Comparison of ENCODE assay signal across 11 cellular contexts in the genomic region with DNA sequence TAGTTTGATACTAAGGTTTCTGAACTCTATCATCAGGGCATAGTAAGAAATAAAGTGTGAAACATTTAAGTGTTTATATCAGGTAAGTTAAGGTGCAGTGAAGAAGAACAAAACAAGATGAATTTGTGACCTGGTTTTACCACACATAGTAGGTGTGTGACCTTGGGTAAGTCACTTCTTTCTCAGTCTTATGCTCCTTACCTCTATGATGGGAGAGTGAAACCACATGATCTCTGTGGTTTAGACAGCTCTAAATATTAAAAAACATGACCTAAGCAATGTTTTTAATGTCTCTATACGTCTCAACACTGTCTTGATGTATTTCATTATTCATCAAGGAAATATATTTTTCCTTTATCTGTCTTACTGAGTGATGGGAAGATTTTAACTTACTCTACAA.
"Had no signal": no experiment of that assay in that cellular context is flagged by ENCODE, and none has a peak within 500 bp of the region (broad histone marks: within the 10 kb centered on the region; RNA-seq: fewer than 3 reads in every experiment).

No MANE protein-coding gene starts in this region.

- H3K4me3 Mint-ChIP-seq: dendritic cell treated with granulocyte-macrophage colony-stimulating factor and Interleukin-4, amounts not matched to agents 40 ng/mL and 50 ng/mL, for 4 days; neural crest cell had no signal

- H3K27me3 ChIP-seq: brain microvascular endothelial cell, gastroesophageal sphincter, stomach had no signal

- H3K27ac Mint-ChIP-seq: dendritic cell treated with granulocyte-macrophage colony-stimulating factor and Interleukin-4, amounts not matched to agents 40 ng/mL and 50 ng/mL, for 4 days had no signal

- DNase-seq: activated naive CD4-positive, alpha-beta T cell treated with anti-CD3 and anti-CD28 coated beads, Interleukin-2, amount 50 U/mL, for 16 hours; brain microvascular endothelial cell; cerebellar nuclear complex; left ventricle myocardium superior; mesendoderm; stimulated activated CD4-positive, alpha-beta T cell treated with anti-CD3 and anti-CD28 coated beads, Interleukin-2, amount 100 ng/mL, for 48 hours; stomach had no signal

- H3K9me3 ChIP-seq: gastroesophageal sphincter, stomach, thoracic aorta had no signal

- H3K27ac ChIP-seq: brain microvascular endothelial cell, gastroesophageal sphincter, stomach, thoracic aorta had no signal

- ATAC-seq: gastroesophageal sphincter, left ventricle myocardium superior had no signal

- H3K36me3 ChIP-seq: brain microvascular endothelial cell, gastroesophageal sphincter, stomach, thoracic aorta had no signal

- H3K4me1 ChIP-seq: gastroesophageal sphincter, stomach had no signal

- H3K27me3 Mint-ChIP-seq: dendritic cell treated with granulocyte-macrophage colony-stimulating factor and Interleukin-4, amounts not matched to agents 40 ng/mL and 50 ng/mL, for 4 days had no signal

- H3K4me3 ChIP-seq: gastroesophageal sphincter, stomach, thoracic aorta had no signal

- H3K9me3 Mint-ChIP-seq: dendritic cell treated with granulocyte-macrophage colony-stimulating factor and Interleukin-4, amounts not matched to agents 40 ng/mL and 50 ng/mL, for 4 days; neural crest cell had no signal
